In the genomic region with DNA sequence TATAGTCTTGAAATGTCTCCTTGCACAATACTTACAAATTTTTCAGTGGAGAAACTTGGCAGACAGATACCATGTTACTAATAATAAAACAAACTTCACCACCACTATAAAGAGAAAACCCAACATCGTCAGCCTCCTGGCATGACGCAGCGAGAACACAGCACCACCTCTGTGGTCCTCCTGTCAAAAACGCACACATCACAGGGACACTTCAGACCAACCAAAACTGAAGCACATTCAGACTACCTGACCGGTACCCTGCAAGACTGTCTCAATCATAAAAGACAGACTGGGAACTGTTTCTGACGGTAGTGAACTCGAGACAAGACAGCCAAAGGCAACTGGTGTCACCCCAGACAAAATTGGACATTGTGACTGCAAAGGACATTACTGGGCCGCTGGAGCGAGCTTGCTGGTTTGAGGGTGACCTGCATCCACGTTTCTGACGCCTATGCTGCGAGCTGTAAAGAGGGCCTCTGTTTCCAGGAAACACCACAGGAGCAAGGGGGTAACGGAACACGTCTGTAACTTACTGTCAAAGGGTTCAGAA, we compare ENCODE assay signal across 25 cellular contexts. TPM values are rescaled to one million over a fixed set of nuclear protein-coding genes. Genes with fewer than 3 reads are reported as not detected.
DNase-seq lines count a peak whose midpoint lies in the region; ATAC-seq and TF ChIP-seq lines count a peak whose summit lies in the region.
"Had no signal": no experiment of that assay in that cellular context is flagged by ENCODE, and none has a peak within 500 bp of the region (broad histone marks: within the 10 kb centered on the region; RNA-seq: fewer than 3 reads in every experiment).

No MANE protein-coding gene starts in this region.

- H3K4me1 ChIP-seq in right lobe of liver (peaks cover 0 to 60% (median 20%) of the 10 kb centered on the region in 4 donors), vagina (no peaks in the 10 kb centered on the region), HAP-1 (no peaks in the 10 kb centered on the region)
- H3K4me1 ChIP-seq: upper lobe of left lung had no signal

- no peaks in the 10 kb centered on the region for H3K9me3 ChIP-seq in right lobe of liver
- H3K9me3 ChIP-seq in vagina, result no peaks in the 10 kb centered on the region
- H3K9me3 ChIP-seq in HAP-1, result no peaks in the 10 kb centered on the region
- H3K9me3 ChIP-seq: upper lobe of left lung had no signal

- H3K4me1 Mint-ChIP-seq in activated T-cell treated with anti-CD3 and anti-CD28 coated beads, Interleukin-2, amount 50 U/mL, for 24 hours (ENCODE audit: low read depth), result no peaks in the 10 kb centered on the region
- H3K4me1 Mint-ChIP-seq: activated naive CD4-positive, alpha-beta T cell treated with anti-CD3 and anti-CD28 coated beads, Interleukin-2, amount 10 ng/mL, durations not matched to agents 7 days and 5 days; immature natural killer cell; naive B cell had no signal

- intact Hi-C loops in right lobe of liver (cut with DNase I) (no loop called here), vagina (cut with DNase I) (no loop called here)

- no peaks in the 10 kb centered on the region for H3K9me3 Mint-ChIP-seq in activated T-cell treated with anti-CD3 and anti-CD28 coated beads, Interleukin-2, amount 50 U/mL, for 24 hours
- H3K9me3 Mint-ChIP-seq: activated naive CD4-positive, alpha-beta T cell treated with anti-CD3 and anti-CD28 coated beads, Interleukin-2, amount 10 ng/mL, durations not matched to agents 7 days and 5 days; HFFc6; immature natural killer cell; naive B cell had no signal

- H3K27ac ChIP-seq in right lobe of liver (peak overlapping the region in 2 of 3 donors; percentile 94 to 99), vagina (no peak overlapping the region)
- H3K27ac ChIP-seq: 22Rv1 had no signal

- H3K36me3 ChIP-seq in right lobe of liver (peaks cover 0 to 20% (median 10%) of the 10 kb centered on the region in 4 donors), vagina (peaks cover 0 to 50% of the 10 kb centered on the region in 2 donors), HAP-1 (replicated peaks) (peaks cover 56% of the 10 kb centered on the region)

- no peaks in the 10 kb centered on the region for H3K27me3 Mint-ChIP-seq in activated T-cell treated with anti-CD3 and anti-CD28 coated beads, Interleukin-2, amount 50 U/mL, for 24 hours
- H3K27me3 Mint-ChIP-seq: activated naive CD4-positive, alpha-beta T cell treated with anti-CD3 and anti-CD28 coated beads, Interleukin-2, amount 10 ng/mL, durations not matched to agents 7 days and 5 days; naive B cell had no signal

- no peak for TF ChIP-seq CTCF in fibroblast of mammary gland (conservative IDR thresholded peaks at IDR 0.05; ENCODE audit: control insufficient read depth, insufficient read depth, low read depth, low read length)
- no peak for TF ChIP-seq CTCF in right lobe of liver (IDR thresholded peaks at IDR 0.05)
- TF ChIP-seq CTCF in vagina (IDR thresholded peaks at IDR 0.05), result no peak

- no peak overlapping the region for H3K4me3 Mint-ChIP-seq in activated T-cell treated with anti-CD3 and anti-CD28 coated beads, Interleukin-2, amount 50 U/mL, for 24 hours
- H3K4me3 Mint-ChIP-seq: activated naive CD4-positive, alpha-beta T cell treated with anti-CD3 and anti-CD28 coated beads, Interleukin-2, amount 10 ng/mL, durations not matched to agents 7 days and 5 days; HFFc6; immature natural killer cell had no signal

- TF ChIP-seq POLR2A in right lobe of liver (IDR thresholded peaks at IDR 0.05) (no peak), vagina (IDR thresholded peaks at IDR 0.05) (no peak)

- DNase-seq in activated T-cell treated with anti-CD3 and anti-CD28 coated beads, Interleukin-2, amount 50 U/mL, for 24 hours, result no peak
- no peak for DNase-seq in activated T-cell treated with anti-CD3 and anti-CD28 coated beads, Interleukin-2, amount 50 U/mL, for 48 hours
- DNase-seq in fibroblast of mammary gland (ENCODE audit: low read depth) (peak; percentile 57), right lobe of liver (peak in 1 of 3 donors; percentile 51), vagina (ENCODE audit: extremely low spot score in 2 of 2) (peak; percentile 64 to 70), SK-N-DZ (ENCODE audit: low spot score) (no peak), HAP-1 (ENCODE audit: low spot score in 2 of 2) (no peak), 8988T (no peak)
- DNase-seq: activated CD4-positive, alpha-beta T cell treated with anti-CD3 and anti-CD28 coated beads, Interleukin-2, amount 50 U/mL, for 1 hour; activated naive CD4-positive, alpha-beta T cell treated with anti-CD3 and anti-CD28 coated beads, Interleukin-2, amount 10 ng/mL, durations not matched to agents 7 days and 5 days; activated T-cell treated with anti-CD3 and anti-CD28 coated beads for 4 hours; C1 segment of cervical spinal cord; DMS53; effector CD4-positive, alpha-beta T cell; glutamatergic neuron; HFFc6; immature natural killer cell; naive B cell; NCI-H1436 treated with DMSO at 0.1 percent for 48 hours; NCI-H2227 treated with DMSO at 0.1 percent for 48 hours; stimulated activated naive CD4-positive, alpha-beta T cell; SW 1271; upper lobe of left lung had no signal

- 34% methylated on average over 7 of the region's 14 CpGs for WGBS in right lobe of liver (ENCODE audit: insufficient coverage, low coverage, low lambda C conversion rate, missing lambda C conversion rate)

- H3K27me3 ChIP-seq in right lobe of liver (no peaks in the 10 kb centered on the region), vagina (no peaks in the 10 kb centered on the region), HAP-1 (ENCODE audit: low read depth) (no peaks in the 10 kb centered on the region)
- H3K27me3 ChIP-seq: upper lobe of left lung had no signal

- in situ Hi-C loops in HAP-1 (cut with MboI; ENCODE audit: low sequenced_read_pairs), result loop anchor here (25.0 kb wide), 1 partner anchor 1111 kb away; no protein-coding TSS in a partner anchor

- H3K4me3 ChIP-seq in fibroblast of mammary gland (ENCODE audit: control insufficient read depth, low read depth, low read length) (no peak overlapping the region), right lobe of liver (no peak overlapping the region), vagina (no peak overlapping the region), HAP-1 (no peak overlapping the region)
- H3K4me3 ChIP-seq: upper lobe of left lung had no signal

- H3K27ac Mint-ChIP-seq in activated T-cell treated with anti-CD3 and anti-CD28 coated beads, Interleukin-2, amount 50 U/mL, for 24 hours, result peak overlapping the region; percentile 47
- H3K27ac Mint-ChIP-seq: activated naive CD4-positive, alpha-beta T cell treated with anti-CD3 and anti-CD28 coated beads, Interleukin-2, amount 10 ng/mL, durations not matched to agents 7 days and 5 days; HFFc6 had no signal

- peaks cover 79% of the 10 kb centered on the region for H3K36me3 Mint-ChIP-seq in activated T-cell treated with anti-CD3 and anti-CD28 coated beads, Interleukin-2, amount 50 U/mL, for 24 hours (ENCODE audit: low read depth)

- ATAC-seq in right lobe of liver, result peak in 2 of 4 donors; percentile 7 to 21
- ATAC-seq: Panc1 had no signal

RNA-seq across cellular contexts. Expression of gene NSUN2, which starts 34.4 kb away (rescaled TPM):
- total RNA-seq in right lobe of liver, result 10 to 100 TPM; 24.6 to 42.5 (median 29.1) TPM
- 43.2 TPM for total RNA-seq in vagina
- 72.3 and 78.6 TPM in 2 replicates for polyA plus RNA-seq in SK-N-DZ (2014; cell fraction: cytosol; rRNA removed)
- 106 and 136 TPM in 2 replicates for polyA plus RNA-seq in SK-N-DZ (2014; cell fraction: nucleus; rRNA removed)

RNA-seq across cellular contexts. Expression of gene SRD5A1, which starts 34.8 kb away (rescaled TPM):
- total RNA-seq in right lobe of liver (10 to 100 TPM; 13.5 to 87.6 (median 52.2) TPM), vagina (45.4 TPM)
- polyA plus RNA-seq in SK-N-DZ (2014; cell fraction: cytosol; rRNA removed), result 55.9 and 84.1 TPM in 2 replicates
- polyA plus RNA-seq in SK-N-DZ (2014; cell fraction: nucleus; rRNA removed), result 44.8 and 51.8 TPM in 2 replicates

Comparison
In these comparisons a context has a peak if more than half of its experiments do, and no peak if none do; other contexts are left out.
1. DNase-seq: peak in fibroblast of mammary gland (single experiment) and vagina (2 of 2); none in activated T-cell treated with anti-CD3 and anti-CD28 coated beads, Interleukin-2, amount 50 U/mL, for 24 hours (single experiment), activated T-cell treated with anti-CD3 and anti-CD28 coated beads, Interleukin-2, amount 50 U/mL, for 48 hours (0 of 2), SK-N-DZ (single experiment), HAP-1 (0 of 2) and 8988T (single experiment).